In the genomic region with DNA sequence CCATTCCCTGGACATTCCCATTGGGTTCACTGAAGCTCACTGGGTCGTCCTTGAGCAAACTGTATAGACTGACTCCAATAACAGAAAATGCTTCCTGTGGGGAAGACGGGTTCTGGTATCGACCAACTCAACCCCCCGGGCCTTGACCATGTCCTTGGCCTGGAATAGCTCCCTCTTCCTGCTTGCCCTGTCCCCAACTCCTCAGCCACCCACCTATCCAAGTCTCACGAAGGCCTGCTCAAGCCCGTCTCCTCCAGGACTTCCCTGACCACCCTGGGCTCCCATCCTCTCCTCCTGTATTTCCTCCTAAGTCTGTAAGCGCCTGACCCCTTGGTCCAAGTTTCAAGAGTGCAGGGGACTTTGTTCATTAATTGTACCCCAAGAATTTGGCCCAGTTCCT, we compare ENCODE assay signal across 15 cellular contexts. TPM values are rescaled to one million over a fixed set of nuclear protein-coding genes. Genes with fewer than 3 reads are reported as not detected.
DNase-seq lines count a peak whose midpoint lies in the region; ATAC-seq and TF ChIP-seq lines count a peak whose summit lies in the region.
"Had no signal": no experiment of that assay in that cellular context is flagged by ENCODE, and none has a peak within 500 bp of the region (broad histone marks: within the 10 kb centered on the region; RNA-seq: fewer than 3 reads in every experiment).

No MANE protein-coding gene starts in this region.

- DNase-seq in activated T-cell treated with anti-CD3 and anti-CD28 coated beads, Interleukin-2, amount 50 U/mL, for 24 hours: no peak
- DNase-seq in activated T-cell treated with anti-CD3 and anti-CD28 coated beads, Interleukin-2, amount 50 U/mL, for 1 hour: no peak
- DNase-seq in T-helper 17 cell (no peak), smooth muscle cell (lab: John Stamatoyannopoulos, UW; ENCODE audit: unreplicated experiment) (no peak), upper lobe of left lung (no peak), sciatic nerve (ENCODE audit: low spot score) (no peak), mucosa of gallbladder (ENCODE audit: low spot score) (no peak)
- DNase-seq: central memory CD4-positive, alpha-beta T cell; DMS53; GOT3; NCI-H1048; NCI-H446 treated with DMSO at 0.1 percent for 48 hours; small intestine had no signal

- H3K79me2 ChIP-seq in smooth muscle cell (ENCODE audit: low read depth): peaks cover 3% of the 10 kb centered on the region

- ATAC-seq in T-helper 17 cell (no peak), upper lobe of left lung (ENCODE audit: low FRiP score in 2 of 2) (no peak), sciatic nerve (no peak)
- ATAC-seq: A549 had no signal

- no peak overlapping the region for H3K4me3 Mint-ChIP-seq in activated T-cell treated with anti-CD3 and anti-CD28 coated beads, Interleukin-2, amount 50 U/mL, for 24 hours
- no peak overlapping the region for H3K4me3 Mint-ChIP-seq in T-helper 17 cell

- peaks cover 30% of the 10 kb centered on the region for H3K4me1 Mint-ChIP-seq in activated T-cell treated with anti-CD3 and anti-CD28 coated beads, Interleukin-2, amount 50 U/mL, for 24 hours (ENCODE audit: low read depth)
- peaks cover 15% of the 10 kb centered on the region for H3K4me1 Mint-ChIP-seq in T-helper 17 cell

- peaks cover 15% of the 10 kb centered on the region for H3F3A ChIP-seq in smooth muscle cell (ENCODE audit: low read depth)

- H3K27ac Mint-ChIP-seq in activated T-cell treated with anti-CD3 and anti-CD28 coated beads, Interleukin-2, amount 50 U/mL, for 24 hours: peak overlapping the region; percentile 45
- peak overlapping the region; percentile 37 for H3K27ac Mint-ChIP-seq in T-helper 17 cell

- H2AFZ ChIP-seq in smooth muscle cell (ENCODE audit: low read depth): no peak overlapping the region

- H3K27me3 Mint-ChIP-seq in activated T-cell treated with anti-CD3 and anti-CD28 coated beads, Interleukin-2, amount 50 U/mL, for 24 hours: no peaks in the 10 kb centered on the region
- H3K27me3 Mint-ChIP-seq in T-helper 17 cell: no peaks in the 10 kb centered on the region

- no peak overlapping the region for H3K4me2 ChIP-seq in smooth muscle cell
- H3K4me2 ChIP-seq: A549 had no signal

- H3K4me3 ChIP-seq in iPS-15b (ENCODE audit: low read depth, low read length) (peak overlapping the region; percentile 52), smooth muscle cell (no peak overlapping the region), upper lobe of left lung (no peak overlapping the region)
- H3K4me3 ChIP-seq: A549 had no signal

- TF ChIP-seq POLR2A in upper lobe of left lung (IDR thresholded peaks at IDR 0.05): no peak

- H3K4me1 ChIP-seq in iPS-15b (ENCODE audit: control insufficient read depth, insufficient read depth, low read length) (peaks cover 9% of the 10 kb centered on the region), smooth muscle cell (ENCODE audit: low read depth) (peaks cover 15% of the 10 kb centered on the region), upper lobe of left lung (peaks cover 15 to 32% (median 20%) of the 10 kb centered on the region in 4 donors)

- peaks cover 8% of the 10 kb centered on the region for H4K20me1 ChIP-seq in smooth muscle cell (ENCODE audit: low read depth)

- TF ChIP-seq CTCF in smooth muscle cell (IDR thresholded peaks at IDR 0.05; ENCODE audit: borderline replicate concordance, insufficient read depth, poor library complexity, severe bottlenecking) (no peak), upper lobe of left lung (IDR thresholded peaks at IDR 0.05) (no peak)

- peaks cover 9% of the 10 kb centered on the region for H3K36me3 Mint-ChIP-seq in activated T-cell treated with anti-CD3 and anti-CD28 coated beads, Interleukin-2, amount 50 U/mL, for 24 hours (ENCODE audit: low read depth)
- no peaks in the 10 kb centered on the region for H3K36me3 Mint-ChIP-seq in T-helper 17 cell (ENCODE audit: low read depth)

- H3K27me3 ChIP-seq in iPS-15b (ENCODE audit: control insufficient read depth, insufficient read depth, low read length): no peaks in the 10 kb centered on the region
- no peaks in the 10 kb centered on the region for H3K27me3 ChIP-seq in smooth muscle cell (ENCODE audit: low read depth)
- no peaks in the 10 kb centered on the region for H3K27me3 ChIP-seq in upper lobe of left lung

- H3K27ac ChIP-seq in smooth muscle cell (ENCODE audit: low read depth): peak overlapping the region; percentile 77
- H3K27ac ChIP-seq in upper lobe of left lung: peak overlapping the region in 1 of 4 donors; percentile 93

- intact Hi-C loops in sciatic nerve (cut with DNase I): no loop called here

- H3K36me3 ChIP-seq in iPS-15b (ENCODE audit: control insufficient read depth, insufficient read depth, low read length) (no peaks in the 10 kb centered on the region), smooth muscle cell (ENCODE audit: low read depth) (no peaks in the 10 kb centered on the region), upper lobe of left lung (no peaks in the 10 kb centered on the region)

- peak overlapping the region; percentile 97 for H3K9ac ChIP-seq in iPS-15b (ENCODE audit: low read depth, low read length)
- H3K9ac ChIP-seq in smooth muscle cell (ENCODE audit: low read depth): no peak overlapping the region

- no peak for TF ChIP-seq EP300 in upper lobe of left lung (IDR thresholded peaks at IDR 0.05)

- H3K9me3 Mint-ChIP-seq in activated T-cell treated with anti-CD3 and anti-CD28 coated beads, Interleukin-2, amount 50 U/mL, for 24 hours: no peaks in the 10 kb centered on the region

- no peaks in the 10 kb centered on the region for H3K9me3 ChIP-seq in T-helper 17 cell (ENCODE audit: control insufficient read depth, low read length, poor library complexity, severe bottlenecking)
- H3K9me3 ChIP-seq in iPS-15b (ENCODE audit: control insufficient read depth, insufficient read depth, low read length): no peaks in the 10 kb centered on the region
- H3K9me3 ChIP-seq in smooth muscle cell (replicated peaks; ENCODE audit: low read depth): no peaks in the 10 kb centered on the region
- H3K9me3 ChIP-seq in upper lobe of left lung: no peaks in the 10 kb centered on the region
- H3K9me3 ChIP-seq: A549 had no signal

- 94% methylated on average over 7 of the region's 7 CpGs for WGBS in smooth muscle cell (ENCODE audit: low lambda C conversion rate)
- 91 to 98% methylated on average over 7 of the region's 7 CpGs for WGBS in upper lobe of left lung, 2 donors

RNA-seq across cellular contexts. Expression of gene HMGA1, which starts 2.8 kb away (rescaled TPM):
- total RNA-seq in T-helper 17 cell (10 to 100 TPM; 87.5 to 90.3 TPM), smooth muscle cell (35.2 and 41.8 TPM in 2 replicates), upper lobe of left lung (10 to 100 TPM; 19.9 to 91.5 (median 58.9) TPM), sciatic nerve (29.0 TPM), mucosa of gallbladder (88.6 TPM)
- 69.9 and 105 TPM in 2 replicates for polyA plus RNA-seq in smooth muscle cell

RNA-seq across cellular contexts. Expression of gene SMIM29, which starts 14.9 kb away (rescaled TPM):
- total RNA-seq in T-helper 17 cell (10 to 100 TPM; 24.3 to 29.2 TPM), smooth muscle cell (13.6 and 29.7 TPM in 2 replicates), upper lobe of left lung (10 to 100 TPM; 12.6 to 42.2 (median 34.9) TPM), sciatic nerve (31.6 TPM), mucosa of gallbladder (28.9 TPM)
- polyA plus RNA-seq in smooth muscle cell: 29.2 and 33.4 TPM in 2 replicates
